18 cellular contexts compared by ENCODE assay signal in genomic region chr6:6199678-6200077, GRCh38.
DNase-seq lines count a peak whose midpoint lies in the region; ATAC-seq, FAIRE-seq and TF ChIP-seq lines count a peak whose summit lies in the region.
"Had no signal": no experiment of that assay in that cellular context is flagged by ENCODE, and none has a peak within 500 bp of the region (broad histone marks: within the 10 kb centered on the region; RNA-seq: fewer than 3 reads in every experiment).

No MANE protein-coding gene starts in this region.

- H3K79me2 ChIP-seq in HCT116 (ENCODE audit: insufficient read depth, low read length) = no peaks in the 10 kb centered on the region

- no peak overlapping the region for H3K9ac ChIP-seq in HCT116 (ENCODE audit: low read length)

- DNase-seq in HCT116 (ENCODE audit: low read depth, low spot score) (no peak), bronchial epithelial cell (ENCODE audit: low read depth) (no peak), germinal center (ENCODE audit: low spot score) (no peak), SIG-M5 treated with dmso at 0.1 percent for 504 hours (lab: John Stamatoyannopoulos, UW; ENCODE audit: unreplicated experiment) (no peak)
- DNase-seq: C1 segment of cervical spinal cord; Calu3; CD4-positive, alpha-beta memory T cell; COR-L47; DMS53; DMS79 treated with DMSO at 0.1 percent for 48 hours; GF-D8; H7; HCEC 1CT; HFFc6 had no signal

- H3K27ac ChIP-seq in HCT116 (ENCODE audit: low read depth, low read length) = no peak overlapping the region

- no peak overlapping the region for H2AFZ ChIP-seq in HCT116 (ENCODE audit: low read depth, low read length, poor library complexity, severe bottlenecking)

- ATAC-seq in HCT116 = no peak
- no peak for ATAC-seq in HG03457 (IDR thresholded peaks at IDR 0.05; ENCODE audit: unreplicated experiment)

- H4K20me1 ChIP-seq in HCT116 (ENCODE audit: insufficient read depth) = no peaks in the 10 kb centered on the region

- POLR2A ChIA-PET in HCT116 (lab: Charles Lee) = no interaction called here

- H3K4me1 ChIP-seq in HCT116 (ENCODE audit: control insufficient read depth in 1 of 2, insufficient read depth in 2 of 2, low read length in 2 of 2) = no peaks in the 10 kb centered on the region

- RAD21 ChIA-PET in HCT116 (lab: Charles Lee; ENCODE audit: low non-redundant PET in 1 of 2, low total read pairs in 2 of 2, uncharacterized antibody in 2 of 2, unreplicated experiment in 2 of 2) = no interaction called here

- H3K9me2 ChIP-seq in HCT116 (ENCODE audit: insufficient read depth) = no peaks in the 10 kb centered on the region

- TF ChIP-seq RAD21 in HCT116 (IDR thresholded peaks at IDR 0.05; ENCODE audit: low read depth) (no peak), Ishikawa (IDR thresholded peaks at IDR 0.05; ENCODE audit: low read depth) (no peak)

- TF ChIP-seq CTCF in HCT116 (IDR thresholded peaks at IDR 0.05 in 2 of 3, conservative IDR thresholded peaks at IDR 0.05 in 1 of 3; ENCODE audit: borderline replicate concordance in 1 of 3, insufficient read depth in 1 of 3, low read depth in 2 of 3, low read length in 2 of 3) (no peak), bronchial epithelial cell (IDR thresholded peaks at IDR 0.05; ENCODE audit: insufficient read depth, low read length, severe bottlenecking) (no peak)

- no TSS peak for BruUV-seq in HCT116 (replicated peaks; lab: Mats Ljungman, UMichigan)

- H3K9me3 ChIP-seq in HCT116 (ENCODE audit: control insufficient read depth in 1 of 2, insufficient read depth in 1 of 2, low read depth in 1 of 2, low read length in 2 of 2) = no peaks in the 10 kb centered on the region

- FAIRE-seq in bronchial epithelial cell (lab: Jason Lieb, UNC) = peak; percentile 47
- FAIRE-seq: GM12892, H1 had no signal

- H3K27me3 ChIP-seq in HCT116 (ENCODE audit: insufficient read depth, low read length) = peaks cover 20% of the 10 kb centered on the region; the same call in 1 of the 2 replicates
- H3K27me3 ChIP-seq in bronchial epithelial cell (ENCODE audit: control insufficient read depth, insufficient read depth, low read length) = no peaks in the 10 kb centered on the region

- no peak for TF ChIP-seq POLR2A in HCT116 (IDR thresholded peaks at IDR 0.05; ENCODE audit: borderline replicate concordance, extremely low read depth, insufficient read depth, insufficient read length)

- H3K36me3 ChIP-seq in HCT116 (ENCODE audit: control insufficient read depth in 1 of 2, insufficient read depth in 2 of 2, low read length in 2 of 2) (no peaks in the 10 kb centered on the region), bronchial epithelial cell (ENCODE audit: control insufficient read depth, insufficient read depth, low read length) (no peaks in the 10 kb centered on the region)

- CTCF ChIA-PET in HCT116 (lab: Charles Lee) = no interaction called here

- no peak for TF ChIP-seq EP300 in Ishikawa (IDR thresholded peaks at IDR 0.05; ENCODE audit: borderline replicate concordance)

- no peak overlapping the region for H3K4me2 ChIP-seq in HCT116 (ENCODE audit: low read length)

- no peak overlapping the region for H3K4me3 ChIP-seq in HCT116 (replicated peaks in 1 of 2; ENCODE audit: low read depth in 1 of 2, low read length in 2 of 2)
- no peak overlapping the region for H3K4me3 ChIP-seq in bronchial epithelial cell (ENCODE audit: low read depth, low read length)

- intact Hi-C loops in HCT116 (cut with micrococcal nuclease) = no loop called here

TF ChIP-seq in HCT116, 20 proteins besides CTCF, POLR2A, EP300 and RAD21:
- TF ChIP-seq ZFX (IDR thresholded peaks at IDR 0.05) (no peak), REST (IDR thresholded peaks at IDR 0.05; ENCODE audit: low read depth) (0 out of 2 replicates have a peak, but pooled peaks have one; percentile 10)

TF ChIP-seq in Ishikawa, 13 proteins besides CTCF, POLR2A, EP300 and RAD21:
- TF ChIP-seq REST (IDR thresholded peaks at IDR 0.05; ENCODE audit: low read depth) (peak; percentile 59; the same call in 1 of the 2 replicates), YY1 (IDR thresholded peaks at IDR 0.05; ENCODE audit: low read depth) (no peak)
